10 cellular contexts compared by ENCODE assay signal in genomic region chr10:43230101-43230908, GRCh38. TPM values are rescaled to one million over a fixed set of nuclear protein-coding genes. Genes with fewer than 3 reads are reported as not detected.
A peak's percentile ranks its signal among the peaks of the same experiment; 100 is the strongest.
DNase-seq lines count a peak whose midpoint lies in the region; ATAC-seq and TF ChIP-seq lines count a peak whose summit lies in the region.
"Had no signal": no experiment of that assay in that cellular context is flagged by ENCODE, and none has a peak within 500 bp of the region (broad histone marks: within the 10 kb centered on the region; RNA-seq: fewer than 3 reads in every experiment).

No MANE protein-coding gene starts in this region.

- H3K27ac ChIP-seq in A673 (ENCODE audit: low read depth, low read length, poor library complexity, severe bottlenecking), result no peak overlapping the region

- intact Hi-C loops in A673 (cut with micrococcal nuclease; ENCODE audit: unreplicated experiment), result no loop called here

- POLR2A ChIA-PET in A673 (lab: Charles Lee; ENCODE audit: low non-redundant PET) (no interaction called here), T-cell (lab: Charles Lee) (no interaction called here)

- peak overlapping the region in 1 of 2 donors; percentile 75 for H3K27ac Mint-ChIP-seq in T-cell
- H3K27ac Mint-ChIP-seq in nephron, result no peak overlapping the region

- no peaks in the 10 kb centered on the region for H3K36me3 ChIP-seq in A673 (ENCODE audit: insufficient read depth, low read length, poor library complexity, severe bottlenecking)

- CTCF ChIA-PET in A673 (lab: Charles Lee) (no interaction called here), T-cell (lab: Charles Lee) (interaction anchor here (0.5 kb wide), 2 partner anchors 26 to 116 kb away, joined by 3 to 4 read pairs; no protein-coding TSS in a partner anchor)

- H3K4me3 Mint-ChIP-seq in T-cell (peak overlapping the region; percentile 21 to 59 (median 50)), nephron (peak overlapping the region in 2 of 3 experiments; percentile 44 to 59)

- DNase-seq in A673 (ENCODE audit: low spot score) (no peak), T-cell (peak in 4 of 34 experiments; percentile 2 to 18 (median 6)), SW 1271 (lab: John Stamatoyannopoulos, UW) (no peak), CD1c-positive myeloid dendritic cell (ENCODE audit: extremely low spot score) (no peak)
- DNase-seq in effector CD4-positive, alpha-beta T cell, result peak; percentile 1
- DNase-seq: kidney glomerular epithelial cell, NCI-H1930 had no signal

- BruUV-seq in A673 (replicated peaks; lab: Mats Ljungman, UMichigan), result no TSS peak

- TF ChIP-seq CTCF in A673 (conservative IDR thresholded peaks at IDR 0.05; ENCODE audit: low read depth, low read length), result 0 out of 2 replicates have a peak, but pooled peaks have one; percentile 18
- no peak for TF ChIP-seq CTCF in nephron (IDR thresholded peaks at IDR 0.05; ENCODE audit: unreplicated experiment in 3 of 3)

- ATAC-seq in T-cell (replicated peaks in 1 of 4) (no peak), HG02970 (IDR thresholded peaks at IDR 0.05; ENCODE audit: low FRiP score, unreplicated experiment) (no peak), HG03159 (IDR thresholded peaks at IDR 0.05; ENCODE audit: unreplicated experiment) (no peak)

- H3K27me3 Mint-ChIP-seq in T-cell (peaks cover 13 to 15% of the 10 kb centered on the region in 2 donors), nephron (ENCODE audit: low read depth) (peaks cover 87% of the 10 kb centered on the region)

- H3K4me3 ChIP-seq in A673 (ENCODE audit: low read depth, low read length, poor library complexity, severe bottlenecking), result no peak overlapping the region

- no peaks in the 10 kb centered on the region for H3K9me3 ChIP-seq in A673 (ENCODE audit: low read depth, low read length, poor library complexity, severe bottlenecking)

- H3K4me1 Mint-ChIP-seq in T-cell (peaks cover 18 to 55% (median 35%) of the 10 kb centered on the region in 3 donors), nephron (no peaks in the 10 kb centered on the region)

- peaks cover 38% of the 10 kb centered on the region for H3K27me3 ChIP-seq in A673 (replicated peaks; ENCODE audit: insufficient read depth, low read depth, low read length, poor library complexity)

- no peaks in the 10 kb centered on the region for H3K9me3 Mint-ChIP-seq in T-cell
- H3K9me3 Mint-ChIP-seq in nephron, result no peaks in the 10 kb centered on the region

- no peaks in the 10 kb centered on the region for H3K4me1 ChIP-seq in A673 (ENCODE audit: insufficient read depth, low read length, poor library complexity, severe bottlenecking)

- H3K36me3 Mint-ChIP-seq in T-cell, result no peaks in the 10 kb centered on the region
- H3K36me3 Mint-ChIP-seq in nephron (ENCODE audit: low read depth), result no peaks in the 10 kb centered on the region

RNA-seq across cellular contexts. Expression of gene RASGEF1A, which starts 36.6 kb away (rescaled TPM):
- total RNA-seq in A673 (2021) (0.35 TPM in 1 of 2 replicates, not detected in the other), T-cell (1 to 10 TPM; 2.2 to 6.9 (median 5.6) TPM)
